In the genomic region with DNA sequence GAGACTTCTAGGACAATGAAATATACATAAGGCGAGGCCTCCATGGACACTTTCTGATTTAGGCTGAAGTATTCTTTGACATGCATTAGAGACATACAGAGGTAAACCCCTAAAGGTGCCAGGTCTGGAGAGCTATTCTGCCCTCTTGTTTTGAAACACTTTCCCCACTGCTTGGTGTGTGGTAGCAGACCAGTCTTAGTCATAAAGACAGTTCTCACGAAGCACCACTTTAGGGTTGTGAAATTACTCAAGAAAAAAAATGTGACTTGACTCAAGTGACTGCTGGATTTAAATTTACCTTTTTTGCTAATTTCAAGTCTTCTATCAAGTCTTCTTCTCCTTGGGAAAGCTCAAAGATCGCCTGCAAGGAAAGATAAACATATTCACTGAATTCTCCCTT, we compare ENCODE assay signal across 1 cellular context.
TF ChIP-seq lines count a peak whose summit lies in the region.

No MANE protein-coding gene starts in this region.

TF ChIP-seq in GM23338, 12 proteins besides CTCF, POLR2A, EP300 and RAD21 (continued from another document):
- TF ChIP-seq REST (IDR thresholded peaks at IDR 0.05; ENCODE audit: unreplicated experiment) (no peak), EZH2phosphoT487 (IDR thresholded peaks at IDR 0.05; ENCODE audit: unreplicated experiment) (no peak), NANOG (IDR thresholded peaks at IDR 0.05; ENCODE audit: borderline replicate concordance) (no peak), ZNF114 (CRISPR knock-in tag; IDR thresholded peaks at IDR 0.05) (no peak)
